Comparison of ENCODE assay signal across 8 cellular contexts in genomic region chr6:37021356-37022129, GRCh38. TPM values are rescaled to one million over a fixed set of nuclear protein-coding genes. Genes with fewer than 3 reads are reported as not detected.
DNase-seq lines count a peak whose midpoint lies in the region; ATAC-seq, FAIRE-seq and TF ChIP-seq lines count a peak whose summit lies in the region.

No MANE protein-coding gene starts in this region.

- peaks cover 10% of the 10 kb centered on the region for H3K27me3 Mint-ChIP-seq in astrocyte (ENCODE audit: low read depth, unreplicated experiment)

- no peak for ATAC-seq in heart right ventricle
- ATAC-seq in heart left ventricle: no peak
- no peak for ATAC-seq in left lung
- no peak for ATAC-seq in Right ventricle myocardium inferior

- H3K79me1 ChIP-seq in neuronal stem cell (ENCODE audit: low read depth, low read length): no peaks in the 10 kb centered on the region

- no peaks in the 10 kb centered on the region for H3K9me3 Mint-ChIP-seq in astrocyte (ENCODE audit: unreplicated experiment)

- H2BK15ac ChIP-seq in neuronal stem cell (ENCODE audit: low read length): no peak overlapping the region

- H3K4me1 ChIP-seq in heart right ventricle (peaks cover 2 to 23% (median 8%) of the 10 kb centered on the region in 9 donors), heart left ventricle (peaks cover 0 to 25% (median 14%) of the 10 kb centered on the region in 12 donors), astrocyte (ENCODE audit: insufficient read depth, low read length) (peaks cover 11% of the 10 kb centered on the region), neuronal stem cell (ENCODE audit: control insufficient read depth in 2 of 2, insufficient read depth in 1 of 2, low read depth in 1 of 2, low read length in 2 of 2) (peaks cover 8 to 18% of the 10 kb centered on the region in 2 donors), left lung (peaks cover 0 to 31% of the 10 kb centered on the region in 2 donors)

- H2BK12ac ChIP-seq in neuronal stem cell (ENCODE audit: low read length): peak overlapping the region; percentile 68

- H3K27me3 ChIP-seq in heart right ventricle (no peaks in the 10 kb centered on the region), heart left ventricle (no peaks in the 10 kb centered on the region), astrocyte (ENCODE audit: insufficient read depth, low read length) (no peaks in the 10 kb centered on the region), neuronal stem cell (ENCODE audit: control insufficient read depth in 3 of 3, insufficient read depth in 3 of 3, low read depth in 1 of 3, low read length in 3 of 3) (peaks cover 0 to 9% (median 2%) of the 10 kb centered on the region in 3 experiments), left lung (no peaks in the 10 kb centered on the region)

- no peak overlapping the region for H3K9ac ChIP-seq in astrocyte (ENCODE audit: low read length)
- no peak overlapping the region for H3K9ac ChIP-seq in neuronal stem cell (ENCODE audit: low read depth, low read length, poor library complexity)

- H3K4me3 ChIP-seq in heart right ventricle (no peak overlapping the region), heart left ventricle (no peak overlapping the region), astrocyte (ENCODE audit: insufficient read depth, low read depth, low read length) (no peak overlapping the region), neuronal stem cell (ENCODE audit: low read length in 2 of 2) (no peak overlapping the region), left lung (no peak overlapping the region)

- no peak overlapping the region for H2BK120ac ChIP-seq in neuronal stem cell (ENCODE audit: low read depth, low read length)

- peaks cover 15% of the 10 kb centered on the region for H3K4me1 Mint-ChIP-seq in astrocyte (ENCODE audit: low read depth, unreplicated experiment)

- TF ChIP-seq POLR2A in heart left ventricle (IDR thresholded peaks at IDR 0.05): no peak

- H3K23ac ChIP-seq in neuronal stem cell (ENCODE audit: low read depth, low read length, poor library complexity): no peak overlapping the region

- H3K4me2 ChIP-seq in astrocyte (ENCODE audit: low read length) (no peak overlapping the region), neuronal stem cell (ENCODE audit: insufficient read depth, low read length, poor library complexity, severe bottlenecking) (no peak overlapping the region)

- H3K4ac ChIP-seq in neuronal stem cell (ENCODE audit: low read length): no peak overlapping the region

- peaks cover 3% of the 10 kb centered on the region for H3K36me3 Mint-ChIP-seq in astrocyte (ENCODE audit: low read depth, unreplicated experiment)

- H3K36me3 ChIP-seq in heart right ventricle (peaks cover 0 to 71% (median 0%) of the 10 kb centered on the region in 9 donors), heart left ventricle (peaks cover 0 to 68% (median 0%) of the 10 kb centered on the region in 9 donors), astrocyte (ENCODE audit: insufficient read depth, low read length) (no peaks in the 10 kb centered on the region), neuronal stem cell (replicated peaks in 1 of 2; ENCODE audit: control insufficient read depth in 2 of 2, insufficient read depth in 2 of 2, low read length in 2 of 2) (no peaks in the 10 kb centered on the region), left lung (peaks cover 0 to 52% of the 10 kb centered on the region in 2 donors)

- no peaks in the 10 kb centered on the region for H4K20me1 ChIP-seq in astrocyte (ENCODE audit: insufficient read depth, low read length)

- H3K27ac Mint-ChIP-seq in astrocyte (ENCODE audit: unreplicated experiment): no peak overlapping the region

- intact Hi-C loops in heart right ventricle (cut with DNase I) (loop anchor here in 2 of 10 donors (5.0 to 10.0 kb wide), 3 partner anchors 151 to 193 kb away; partner anchors contain the start of gene PIM1 (in 2 of the 2)), heart left ventricle (cut with DNase I) (loop anchor here in 3 of 10 donors (1.0 to 10.0 kb wide), 4 partner anchors 27 to 183 kb away; partner anchors contain the start of gene PIM1 (in 1 of the 3)), left lung (cut with DNase I) (loop anchor here in 1 of 2 donors (10.0 kb wide), 1 partner anchor 153 kb away; the partner anchor contains the start of gene PIM1), Right ventricle myocardium inferior (cut with DNase I) (no loop called here)

- WGBS in heart right ventricle, 2 donors: 72 to 88% methylated on average over 14 of the region's 14 CpGs
- 66 to 80% (median 74%) methylated on average over 13 to 14 of the region's 14 CpGs for WGBS in heart left ventricle, 4 donors
- no CpG with 5 or more reads among the region's 14 CpGs for WGBS in neuronal stem cell (ENCODE audit: extremely low coverage in 2 of 2, insufficient read length in 2 of 2, insufficient replicate concordance in 1 of 2), 2 donors

- no peak overlapping the region for H3K14ac ChIP-seq in neuronal stem cell (ENCODE audit: low read length)

- H4K8ac ChIP-seq in neuronal stem cell (ENCODE audit: low read depth, low read length): no peak overlapping the region

- H3K4me3 Mint-ChIP-seq in astrocyte (ENCODE audit: unreplicated experiment): no peak overlapping the region

- H3K79me2 ChIP-seq in astrocyte (ENCODE audit: insufficient read depth, low read length): no peaks in the 10 kb centered on the region

- no peak overlapping the region for H4K91ac ChIP-seq in neuronal stem cell (ENCODE audit: low read depth, low read length, poor library complexity)

- peak overlapping the region; percentile 88 for H2AK5ac ChIP-seq in neuronal stem cell (ENCODE audit: low read depth, low read length)

- DNase-seq in heart right ventricle (no peak), heart left ventricle (no peak), T-helper 2 cell (peak in 4 of 5 experiments; percentile 28 to 92 (median 53)), astrocyte (ENCODE audit: low read depth) (no peak), neuronal stem cell (ENCODE audit: low spot score) (no peak), C1 segment of cervical spinal cord (lab: John Stamatoyannopoulos, UW) (no peak), left lung (no peak), Right ventricle myocardium inferior (ENCODE audit: missing footprints) (no peak)

- H3K9me3 ChIP-seq in heart right ventricle (no peaks in the 10 kb centered on the region), heart left ventricle (no peaks in the 10 kb centered on the region), astrocyte (ENCODE audit: insufficient read depth, low read depth, low read length) (no peaks in the 10 kb centered on the region), neuronal stem cell (replicated peaks in 1 of 2; ENCODE audit: control insufficient read depth in 2 of 2, insufficient read depth in 1 of 2, low read depth in 1 of 2, low read length in 2 of 2) (no peaks in the 10 kb centered on the region), left lung (no peaks in the 10 kb centered on the region)

- peak overlapping the region; percentile 68 for H3K18ac ChIP-seq in neuronal stem cell (ENCODE audit: low read length)

- TF ChIP-seq CTCF in heart right ventricle (IDR thresholded peaks at IDR 0.05) (peak in 6 of 9 donors; percentile 20 to 45 (median 36)), heart left ventricle (IDR thresholded peaks at IDR 0.05) (peak in 3 of 12 donors; percentile 8 to 22 (median 18)), astrocyte (IDR thresholded peaks at IDR 0.05; ENCODE audit: insufficient read depth, low read depth, low read length) (peak; percentile 63), left lung (IDR thresholded peaks at IDR 0.05) (peak in 1 of 2 donors; percentile 15)

- H3K27ac ChIP-seq in heart right ventricle (no peak overlapping the region), heart left ventricle (no peak overlapping the region), astrocyte (ENCODE audit: low read depth, low read length) (no peak overlapping the region), neuronal stem cell (replicated peaks; ENCODE audit: low read length) (no peak overlapping the region), left lung (no peak overlapping the region)

- H2AFZ ChIP-seq in astrocyte (ENCODE audit: low read depth, low read length) (no peak overlapping the region), neuronal stem cell (ENCODE audit: low read length) (peak overlapping the region; percentile 68)

- no peak overlapping the region for H2BK5ac ChIP-seq in neuronal stem cell (ENCODE audit: low read length)

- no peak for FAIRE-seq in astrocyte (lab: Jason Lieb, UNC)

RNA-seq across cellular contexts. Expression of gene FGD2, which starts 16.1 kb away (rescaled TPM):
- total RNA-seq in heart right ventricle (10 to 100 TPM in 1 of 10 donors, 1 to 10 TPM in 9; 1.0 to 22.1 (median 2.0) TPM), heart left ventricle (10 to 100 TPM in 2 of 9 donors, 1 to 10 TPM in 7; 1.4 to 45.8 (median 4.9) TPM), astrocyte (not detected in 2 replicates), left lung (10 to 100 TPM; 24.7 to 60.3 TPM), Right ventricle myocardium inferior (7.9 TPM)
- polyA plus RNA-seq in heart right ventricle (1 to 10 TPM; 2.8 to 6.7 TPM), heart left ventricle (1 to 10 TPM; 4.1 to 6.9 TPM)
- 0.04 TPM for polyA plus RNA-seq in neuronal stem cell (2013, experiment 1 of 2)
- 0.03 TPM for polyA plus RNA-seq in neuronal stem cell (2013, experiment 2 of 2)

RNA-seq across cellular contexts. Expression of gene MTCH1, which starts 35.5 kb away (rescaled TPM):
- total RNA-seq in heart right ventricle: 100 to 1,000 TPM; 127 to 296 (median 156) TPM
- 100 to 1,000 TPM in 1 of 2 donors, 10 to 100 TPM in 1; 82.6 to 341 TPM for polyA plus RNA-seq in heart right ventricle
- 100 to 1,000 TPM; 144 to 320 (median 193) TPM for total RNA-seq in heart left ventricle
- 100 to 1,000 TPM; 104 to 367 TPM for polyA plus RNA-seq in heart left ventricle
- 286 and 311 TPM in 2 replicates for total RNA-seq in astrocyte
- polyA plus RNA-seq in neuronal stem cell (2013, experiment 1 of 2): 125 TPM
- polyA plus RNA-seq in neuronal stem cell (2013, experiment 2 of 2): 118 TPM
- 100 to 1,000 TPM; 189 to 192 TPM for total RNA-seq in left lung
- total RNA-seq in Right ventricle myocardium inferior: 220 TPM

Comparison
In these comparisons a context has a peak if more than half of its experiments do, and no peak if none do; other contexts are left out.
1. DNase-seq: peak in T-helper 2 cell (4 of 5); none in heart right ventricle (0 of 2), heart left ventricle (0 of 5), astrocyte (single experiment), neuronal stem cell (single experiment), C1 segment of cervical spinal cord (0 of 14), left lung (0 of 2) and Right ventricle myocardium inferior (single experiment).